ENCODE assay signal across 11 cellular contexts in the genomic region with DNA sequence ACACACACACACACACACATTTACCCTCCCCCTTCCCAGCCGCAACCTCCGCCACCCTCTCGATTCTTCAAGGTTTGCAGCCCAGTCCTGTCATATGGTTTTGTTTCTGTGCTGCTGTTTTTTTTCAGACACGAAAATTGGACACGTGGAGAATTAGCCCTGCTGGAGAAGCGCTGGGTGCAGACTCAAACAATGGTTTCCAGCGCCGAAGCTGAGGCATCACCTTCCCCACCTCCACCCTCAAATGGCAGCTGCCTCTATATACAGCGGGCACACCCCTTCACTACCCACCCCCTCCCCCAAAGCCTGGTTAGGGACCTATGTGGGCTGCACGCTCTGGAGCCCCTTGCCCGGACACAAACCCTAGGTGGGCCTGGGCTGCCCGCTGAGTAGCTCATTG.
DNase-seq lines count a peak whose midpoint lies in the region; ATAC-seq, FAIRE-seq and TF ChIP-seq lines count a peak whose summit lies in the region.
"Had no signal": no experiment of that assay in that cellular context is flagged by ENCODE, and none has a peak within 500 bp of the region (broad histone marks: within the 10 kb centered on the region; RNA-seq: fewer than 3 reads in every experiment).

No MANE protein-coding gene starts in this region.

- DNase-seq in GM23248 (no peak), NCI-H2107 treated with DMSO at 0.1 percent for 48 hours (lab: John Stamatoyannopoulos, UW; ENCODE audit: unreplicated experiment) (peak; percentile 45), K562 (ENCODE audit: extremely low read depth in 1 of 4, low spot score in 3 of 4) (no peak), nephron progenitor cell (no peak), GM10248 (ENCODE audit: extremely low spot score) (no peak), NCI-H2196 (lab: John Stamatoyannopoulos, UW; ENCODE audit: unreplicated experiment) (no peak), NCI-H510A treated with DMSO at 0.1 percent for 48 hours (lab: John Stamatoyannopoulos, UW) (no peak)
- DNase-seq: PC-3; stimulated activated CD4-positive, alpha-beta T cell treated with anti-CD3 and anti-CD28 coated beads, Interleukin-4, amount 100 ng/mL, for 24 hours had no signal

- H3K36me3 Mint-ChIP-seq in nephron progenitor cell (ENCODE audit: low read depth): no peaks in the 10 kb centered on the region

- peaks cover 62% of the 10 kb centered on the region for H3K4me1 Mint-ChIP-seq in nephron progenitor cell

- H3K27ac ChIP-seq in GM23248: no peak overlapping the region
- no peak overlapping the region for H3K27ac ChIP-seq in K562 (ENCODE audit: extremely low read depth, low read depth, low read length)

- H3K9me1 ChIP-seq in K562 (ENCODE audit: control insufficient read depth, insufficient read depth, low read length): no peaks in the 10 kb centered on the region

- H3K4me1 ChIP-seq in GM23248 (ENCODE audit: insufficient read depth) (peaks cover 3% of the 10 kb centered on the region; the same call in 1 of the 2 replicates), K562 (replicated peaks in 1 of 2; ENCODE audit: control insufficient read depth in 2 of 2, insufficient read depth in 2 of 2, low read length in 2 of 2) (peaks cover 0 to 37% of the 10 kb centered on the region in 2 experiments; a peak in 2 of 5 replicates)

- TF ChIP-seq CTCF in K562 (IDR thresholded peaks at IDR 0.05 in 2 of 3, conservative IDR thresholded peaks at IDR 0.05 in 1 of 3; ENCODE audit: insufficient read depth in 2 of 3, low read depth in 1 of 3, low read length in 3 of 3): no peak
- no peak for TF ChIP-seq CTCF in nephron progenitor cell (IDR thresholded peaks at IDR 0.05)
- no peak for TF ChIP-seq CTCF in GM10248 (IDR thresholded peaks at IDR 0.05; ENCODE audit: control extremely low read depth, extremely low read depth, low read depth, missing control alignments)

- no peak for TF ChIP-seq POLR2A in K562 (conservative IDR thresholded peaks at IDR 0.05)

- H3K27ac Mint-ChIP-seq in nephron progenitor cell: no peak overlapping the region

- no peaks in the 10 kb centered on the region for H3K79me2 ChIP-seq in GM23248 (ENCODE audit: insufficient read depth)
- no peaks in the 10 kb centered on the region; the same call in 2 of the 3 replicates for H3K79me2 ChIP-seq in K562 (ENCODE audit: control insufficient read depth, insufficient read depth, low read length)

- H3K27me3 ChIP-seq in GM23248 (replicated peaks; ENCODE audit: insufficient read depth) (no peaks in the 10 kb centered on the region; the same call in 1 of the 2 replicates), K562 (ENCODE audit: control insufficient read depth in 2 of 2, insufficient read depth in 2 of 2, low read length in 2 of 2) (no peaks in the 10 kb centered on the region)

- H4K20me1 ChIP-seq in GM23248 (ENCODE audit: insufficient read depth): no peaks in the 10 kb centered on the region
- H4K20me1 ChIP-seq in K562 (replicated peaks; ENCODE audit: control insufficient read depth, insufficient read depth, low read length): no peaks in the 10 kb centered on the region

- intact Hi-C loops in K562 (cut with micrococcal nuclease): loop anchor here (10.0 kb wide), 2 partner anchors 85 to 165 kb away; a partner anchor contains a TSS

- H3K9ac ChIP-seq in GM23248 (no peak overlapping the region), K562 (ENCODE audit: insufficient read depth in 1 of 2, low read depth in 2 of 2, low read length in 2 of 2) (no peak overlapping the region)

- H3K36me3 ChIP-seq in GM23248 (ENCODE audit: low read depth) (no peaks in the 10 kb centered on the region), K562 (ENCODE audit: control insufficient read depth, insufficient read depth, low read length) (no peaks in the 10 kb centered on the region)
- H3K36me3 ChIP-seq: HAP-1 had no signal

- POLR2A ChIA-PET in K562 (lab: Yijun Ruan, JAX) (interaction anchor here (0.5 to 0.9 kb wide), 2 partner anchors 93 to 926 kb away, joined by 3 read pairs; no protein-coding TSS in a partner anchor), GM10248 (lab: Yijun Ruan, JAX) (interaction anchor here (0.5 kb wide), 1 partner anchor 21 kb away, joined by 3 read pairs; no protein-coding TSS in a partner anchor)

- peaks cover 15% of the 10 kb centered on the region for H3K9me3 Mint-ChIP-seq in nephron progenitor cell

- no peak for TF ChIP-seq EP300 in K562 (IDR thresholded peaks at IDR 0.05; ENCODE audit: low read length)

- in situ Hi-C loops in GM23248 (cut with MboI): no loop called here
- in situ Hi-C loops in K562 (cut with MboI): no loop called here

- CTCF ChIA-PET in K562 (lab: Yijun Ruan, JAX; ENCODE audit: low intra/inter-chr PET ratio): no interaction called here
- CTCF ChIA-PET in GM10248 (lab: Yijun Ruan, JAX): no interaction called here

- no peaks in the 10 kb centered on the region for H3K9me3 ChIP-seq in GM23248 (ENCODE audit: low read depth)
- no peaks in the 10 kb centered on the region; the same call in 1 of the 2 replicates for H3K9me3 ChIP-seq in K562 (replicated peaks; ENCODE audit: control insufficient read depth, insufficient read depth, low read depth, low read length)
- H3K9me3 ChIP-seq: HAP-1 had no signal

- WGBS in GM23248 (ENCODE audit: low coverage in 1 of 2, low lambda C conversion rate in 2 of 2, missing lambda C conversion rate in 2 of 2), 2 experiments: 56 to 64% methylated on average over 4 to 11 of the region's 12 CpGs
- 93% methylated on average over 6 of the region's 12 CpGs for WGBS in K562 (ENCODE audit: insufficient coverage, low coverage, missing lambda C conversion rate)

- peak overlapping the region; percentile 78 for H3K4me3 Mint-ChIP-seq in nephron progenitor cell

- FAIRE-seq in K562 (lab: Jason Lieb, UNC): no peak

- H3K9me2 ChIP-seq in GM23248 (ENCODE audit: insufficient read depth): no peaks in the 10 kb centered on the region

- no peak for TF ChIP-seq RAD21 in K562 (CRISPR knock-in tag; conservative IDR thresholded peaks at IDR 0.05 in 1 of 2, IDR thresholded peaks at IDR 0.05 in 1 of 2)

- H2AFZ ChIP-seq in GM23248 (peak overlapping the region; percentile 66; the same call in 1 of the 2 replicates), K562 (ENCODE audit: low read depth, low read length) (no peak overlapping the region)

- BruUV-seq in K562 (replicated peaks; lab: Mats Ljungman, UMichigan): no TSS peak

- H3K4me3 ChIP-seq in GM23248 (peak overlapping the region; percentile 60; the same call in 1 of the 2 replicates), K562 (no peak overlapping the region)
- H3K4me3 ChIP-seq: HAP-1, lung had no signal

- ATAC-seq in K562: no peak
- ATAC-seq: PC-3 had no signal

- H3F3A ChIP-seq in GM23248 (ENCODE audit: insufficient read depth): no peaks in the 10 kb centered on the region

- peaks cover 61% of the 10 kb centered on the region for H3K27me3 Mint-ChIP-seq in nephron progenitor cell (ENCODE audit: low read depth, poor library complexity)

- H3K4me2 ChIP-seq in GM23248 (ENCODE audit: unreplicated experiment) (peak overlapping the region; percentile 76), K562 (ENCODE audit: insufficient read depth, low read length) (no peak overlapping the region)

TF ChIP-seq in K562, 482 proteins besides CTCF, POLR2A, EP300 and RAD21 (continues in another document):
- TF ChIP-seq ZBTB7A (IDR thresholded peaks at IDR 0.05; ENCODE audit: borderline replicate concordance, control insufficient read depth, low read depth, low read length) (no peak), SMARCE1 (IDR thresholded peaks at IDR 0.05) (no peak)
- TF ChIP-seq, protein P1, sequence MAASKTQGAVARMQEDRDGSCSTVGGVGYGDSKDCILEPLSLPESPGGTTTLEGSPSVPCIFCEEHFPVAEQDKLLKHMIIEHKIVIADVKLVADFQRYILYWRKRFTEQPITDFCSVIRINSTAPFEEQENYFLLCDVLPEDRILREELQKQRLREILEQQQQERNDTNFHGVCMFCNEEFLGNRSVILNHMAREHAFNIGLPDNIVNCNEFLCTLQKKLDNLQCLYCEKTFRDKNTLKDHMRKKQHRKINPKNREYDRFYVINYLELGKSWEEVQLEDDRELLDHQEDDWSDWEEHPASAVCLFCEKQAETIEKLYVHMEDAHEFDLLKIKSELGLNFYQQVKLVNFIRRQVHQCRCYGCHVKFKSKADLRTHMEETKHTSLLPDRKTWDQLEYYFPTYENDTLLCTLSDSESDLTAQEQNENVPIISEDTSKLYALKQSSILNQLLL (CRISPR knock-in tag; IDR thresholded peaks at IDR 0.05; ENCODE audit: borderline replicate concordance): no peak
- TF ChIP-seq, protein P2, sequence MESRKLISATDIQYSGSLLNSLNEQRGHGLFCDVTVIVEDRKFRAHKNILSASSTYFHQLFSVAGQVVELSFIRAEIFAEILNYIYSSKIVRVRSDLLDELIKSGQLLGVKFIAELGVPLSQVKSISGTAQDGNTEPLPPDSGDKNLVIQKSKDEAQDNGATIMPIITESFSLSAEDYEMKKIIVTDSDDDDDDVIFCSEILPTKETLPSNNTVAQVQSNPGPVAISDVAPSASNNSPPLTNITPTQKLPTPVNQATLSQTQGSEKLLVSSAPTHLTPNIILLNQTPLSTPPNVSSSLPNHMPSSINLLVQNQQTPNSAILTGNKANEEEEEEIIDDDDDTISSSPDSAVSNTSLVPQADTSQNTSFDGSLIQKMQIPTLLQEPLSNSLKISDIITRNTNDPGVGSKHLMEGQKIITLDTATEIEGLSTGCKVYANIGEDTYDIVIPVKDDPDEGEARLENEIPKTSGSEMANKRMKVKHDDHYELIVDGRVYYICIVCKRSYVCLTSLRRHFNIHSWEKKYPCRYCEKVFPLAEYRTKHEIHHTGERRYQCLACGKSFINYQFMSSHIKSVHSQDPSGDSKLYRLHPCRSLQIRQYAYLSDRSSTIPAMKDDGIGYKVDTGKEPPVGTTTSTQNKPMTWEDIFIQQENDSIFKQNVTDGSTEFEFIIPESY (CRISPR knock-in tag; IDR thresholded peaks at IDR 0.05): 0 out of 2 replicates have a peak, but pooled peaks have one; percentile 15
